ENCODE assay signal across 27 cellular contexts in the genomic region with DNA sequence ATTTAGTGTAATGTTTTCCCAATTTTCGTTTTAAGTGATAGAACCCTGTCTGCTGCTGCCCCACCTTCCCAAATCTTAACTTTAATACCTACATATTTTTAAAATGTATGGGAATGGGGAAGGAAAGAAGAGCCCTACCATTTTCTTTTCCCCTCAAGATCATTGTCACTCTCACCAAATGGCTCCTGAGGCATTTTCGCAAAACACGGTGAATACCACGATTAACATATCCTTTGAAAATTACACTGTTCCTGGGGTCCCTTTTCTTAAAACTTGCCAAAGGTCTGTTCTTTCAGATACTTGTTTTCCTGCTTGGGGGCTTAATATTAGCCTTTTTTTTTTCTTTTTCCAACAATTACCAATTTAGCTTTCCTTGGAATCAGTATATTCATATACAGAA.
"Had no signal": no experiment of that assay in that cellular context is flagged by ENCODE, and none has a peak within 500 bp of the region (broad histone marks: within the 10 kb centered on the region; RNA-seq: fewer than 3 reads in every experiment).

No MANE protein-coding gene starts in this region.

- H3K4me3 Mint-ChIP-seq: naive thymus-derived CD8-positive, alpha-beta T cell; nephron progenitor cell; stimulated activated naive CD8-positive, alpha-beta T cell treated with anti-CD3 and anti-CD28 coated beads, Interleukin-15, amount 100 ng/mL, for 72 hours had no signal

- H3K9me3 ChIP-seq: left lung, prostate gland, suprapubic skin, uterus had no signal

- H3K4me1 ChIP-seq: esophagus squamous epithelium, left lung, prostate gland, suprapubic skin, upper lobe of right lung, uterus had no signal

- H3K36me3 ChIP-seq: esophagus squamous epithelium, left lung, prostate gland, right atrium auricular region, suprapubic skin, upper lobe of right lung, uterus had no signal

- H3K4me3 ChIP-seq: dorsolateral prefrontal cortex, esophagus squamous epithelium, left lung, prostate gland, right atrium auricular region, smooth muscle cell, suprapubic skin, transverse colon, upper lobe of right lung, uterus had no signal

- H3K27me3 Mint-ChIP-seq: naive thymus-derived CD8-positive, alpha-beta T cell; stimulated activated naive CD8-positive, alpha-beta T cell treated with anti-CD3 and anti-CD28 coated beads, Interleukin-15, amount 100 ng/mL, for 72 hours had no signal

- DNase-seq: dorsolateral prefrontal cortex; effector CD8-positive, alpha-beta T cell; esophagus squamous epithelium; foreskin melanocyte; glutamatergic neuron; hypothalamus; left cardiac atrium; left lung; naive thymus-derived CD8-positive, alpha-beta T cell; nephron progenitor cell; nucleus accumbens; stimulated activated CD4-positive, alpha-beta T cell treated with anti-CD3 and anti-CD28 coated beads, Interleukin-12 subunit alpha, Interleukin-12 subunit beta, amount 100 ng/mL, for 4 hours; stimulated activated CD4-positive, alpha-beta T cell treated with anti-CD3 and anti-CD28 coated beads, Interleukin-1b, Interleukin-23, amount 100 ng/mL, for 48 hours; stimulated activated CD4-positive, alpha-beta T cell treated with anti-CD3 and anti-CD28 coated beads, Interleukin-4, amount 100 ng/mL, for 1 hour; stimulated activated CD8-positive, alpha-beta memory T cell treated with anti-CD3 and anti-CD28 coated beads, Interleukin-4, amount 100 ng/mL, for 48 hours; stimulated activated naive CD4-positive, alpha-beta T cell; stimulated activated naive CD8-positive, alpha-beta T cell treated with anti-CD3 and anti-CD28 coated beads, Interleukin-15, amount 100 ng/mL, for 72 hours; transverse colon; upper lobe of right lung; uterus had no signal

- H3K4me1 Mint-ChIP-seq: nephron progenitor cell had no signal

- H3K27me3 ChIP-seq: dorsolateral prefrontal cortex, esophagus squamous epithelium, left lung, right atrium auricular region, suprapubic skin, transverse colon, upper lobe of right lung, uterus had no signal

- H3K27ac Mint-ChIP-seq: nephron progenitor cell; stimulated activated naive CD8-positive, alpha-beta T cell treated with anti-CD3 and anti-CD28 coated beads, Interleukin-15, amount 100 ng/mL, for 72 hours had no signal

- FAIRE-seq: colon, endometrium had no signal

- H3K4me2 ChIP-seq: smooth muscle cell had no signal

- ATAC-seq: left cardiac atrium; left lung; naive thymus-derived CD8-positive, alpha-beta T cell; sciatic nerve; stimulated activated naive CD8-positive, alpha-beta T cell treated with anti-CD3 and anti-CD28 coated beads, Interleukin-15, amount 100 ng/mL, for 72 hours; upper lobe of right lung had no signal

- H3K27ac ChIP-seq: dorsolateral prefrontal cortex, esophagus squamous epithelium, left lung, prostate gland, right atrium auricular region, suprapubic skin, transverse colon, upper lobe of right lung, uterus had no signal
